In the genomic region with DNA sequence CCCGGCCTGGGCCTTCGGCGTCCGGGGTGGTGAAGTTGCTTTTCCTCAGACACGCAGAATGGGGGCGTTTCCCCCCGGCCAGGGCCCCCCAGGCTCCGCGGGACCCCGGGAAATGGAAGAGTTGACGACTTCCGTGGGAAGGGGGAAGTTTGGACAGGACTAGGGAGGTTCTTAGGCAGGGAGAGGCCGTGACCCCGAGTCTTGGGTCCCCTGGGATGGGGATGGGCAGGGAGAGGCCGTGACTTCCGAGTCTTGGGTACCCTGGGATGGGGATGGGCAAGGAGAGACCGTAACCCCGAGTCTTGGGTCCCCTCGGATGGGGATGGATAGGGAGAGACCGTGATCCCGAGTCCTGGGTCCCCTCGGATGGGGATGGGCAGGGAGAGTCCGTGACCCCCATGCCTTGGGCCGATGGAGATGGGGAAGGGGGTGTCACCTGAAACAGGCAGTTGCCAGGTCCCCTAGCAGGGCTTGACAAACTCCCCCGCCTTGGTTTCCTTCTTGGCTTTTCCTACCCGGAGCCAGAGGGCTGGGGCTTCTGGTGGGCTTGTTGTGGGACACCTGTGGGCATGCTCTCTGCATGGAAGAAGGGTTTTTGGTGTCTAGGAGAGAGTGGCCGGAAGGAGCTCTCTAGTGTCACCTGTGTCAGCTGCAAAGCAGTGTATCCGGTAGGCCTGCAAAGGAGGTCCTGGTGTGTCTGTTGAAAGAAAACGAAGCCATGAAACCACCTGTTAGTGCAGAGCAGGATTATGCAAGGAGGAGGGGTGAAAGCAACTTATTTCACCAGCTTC, we compare ENCODE assay signal across 8 cellular contexts. TPM values are rescaled to one million over a fixed set of nuclear protein-coding genes. Genes with fewer than 3 reads are reported as not detected.
A peak's percentile ranks its signal among the peaks of the same experiment; 100 is the strongest.
DNase-seq lines count a peak whose midpoint lies in the region; ATAC-seq and TF ChIP-seq lines count a peak whose summit lies in the region.

No MANE protein-coding gene starts in this region.

- H3K36me3 Mint-ChIP-seq in Calu3 (ENCODE audit: insufficient read depth, unreplicated experiment) = peaks cover 16% of the 10 kb centered on the region
- H3K36me3 Mint-ChIP-seq in activated naive CD8-positive, alpha-beta T cell treated with anti-CD3 and anti-CD28 coated beads, Interleukin-2, amount 10 ng/mL, durations not matched to agents 7 days and 5 days = peaks cover 8% of the 10 kb centered on the region

- DNase-seq in Calu3 = peak; percentile 33
- DNase-seq in SJCRH30 = peak; percentile 33 to 65
- DNase-seq in activated naive CD8-positive, alpha-beta T cell treated with anti-CD3 and anti-CD28 coated beads, Interleukin-2, amount 10 ng/mL, durations not matched to agents 7 days and 5 days = peak; percentile 69
- DNase-seq in stimulated activated CD4-positive, alpha-beta T cell treated with anti-CD3 and anti-CD28 coated beads, Interleukin-12 subunit alpha, Interleukin-12 subunit beta, amount 100 ng/mL, for 4 hours = peak; percentile 42
- no peak for DNase-seq in GDM1 (lab: John Stamatoyannopoulos, UW)

- no TSS peak for BruUV-seq in Calu3 (replicated peaks; lab: Mats Ljungman, UMichigan)

- intact Hi-C loops in Calu3 (cut with micrococcal nuclease; ENCODE audit: unreplicated experiment) = no loop called here

- peak overlapping the region; percentile 80 for H3K4me3 Mint-ChIP-seq in Calu3 (ENCODE audit: low read depth, unreplicated experiment)
- H3K4me3 Mint-ChIP-seq in activated naive CD8-positive, alpha-beta T cell treated with anti-CD3 and anti-CD28 coated beads, Interleukin-2, amount 10 ng/mL, durations not matched to agents 7 days and 5 days = peak overlapping the region; percentile 91

- H3K27me3 ChIP-seq in SJCRH30 = 0 out of 2 replicates have a peak, but pooled peaks cover 3% of the 10 kb centered on the region

- POLR2A ChIA-PET in activated naive CD8-positive, alpha-beta T cell treated with anti-CD3 and anti-CD28 coated beads, Interleukin-2, amount 10 ng/mL, durations not matched to agents 7 days and 5 days (lab: Charles Lee) = interaction anchor here (0.6 to 1.2 kb wide), 6 partner anchors 9 to 597 kb away, joined by 3 to 4 read pairs (median 3); a partner anchor contains a TSS

- CTCF ChIA-PET in Calu3 (lab: Charles Lee) = interaction anchor here (0.6 kb wide), 1 partner anchor 13 kb away, joined by 3 read pairs; no protein-coding TSS in a partner anchor

- no peak overlapping the region for H3K27ac Mint-ChIP-seq in Calu3 (ENCODE audit: unreplicated experiment)
- H3K27ac Mint-ChIP-seq in activated naive CD8-positive, alpha-beta T cell treated with anti-CD3 and anti-CD28 coated beads, Interleukin-2, amount 10 ng/mL, durations not matched to agents 7 days and 5 days = peak overlapping the region; percentile 94

- H3K4me1 Mint-ChIP-seq in Calu3 (ENCODE audit: low read depth, unreplicated experiment) = no peaks in the 10 kb centered on the region
- H3K4me1 Mint-ChIP-seq in activated naive CD8-positive, alpha-beta T cell treated with anti-CD3 and anti-CD28 coated beads, Interleukin-2, amount 10 ng/mL, durations not matched to agents 7 days and 5 days = peaks cover 15% of the 10 kb centered on the region

- peak overlapping the region; percentile 72 for H3K27ac ChIP-seq in SJCRH30

- TF ChIP-seq CTCF in Calu3 (IDR thresholded peaks at IDR 0.05; ENCODE audit: unreplicated experiment) = no peak

- H3K4me3 ChIP-seq in SJCRH30 (peak overlapping the region; percentile 92), iPS-11a (ENCODE audit: low read depth, low read length) (peak overlapping the region; percentile 74)

- H3K27me3 Mint-ChIP-seq in Calu3 (ENCODE audit: unreplicated experiment) = no peaks in the 10 kb centered on the region
- no peaks in the 10 kb centered on the region for H3K27me3 Mint-ChIP-seq in activated naive CD8-positive, alpha-beta T cell treated with anti-CD3 and anti-CD28 coated beads, Interleukin-2, amount 10 ng/mL, durations not matched to agents 7 days and 5 days

- H3K9me3 ChIP-seq in SJCRH30 (replicated peaks) = no peaks in the 10 kb centered on the region

- H3K9me3 Mint-ChIP-seq in Calu3 (ENCODE audit: low read depth, unreplicated experiment) = no peaks in the 10 kb centered on the region
- H3K9me3 Mint-ChIP-seq in activated naive CD8-positive, alpha-beta T cell treated with anti-CD3 and anti-CD28 coated beads, Interleukin-2, amount 10 ng/mL, durations not matched to agents 7 days and 5 days = no peaks in the 10 kb centered on the region

- peaks cover 30% of the 10 kb centered on the region for H3K36me3 ChIP-seq in SJCRH30

- H3K4me1 ChIP-seq in SJCRH30 = no peaks in the 10 kb centered on the region

- ATAC-seq in GM19397 (IDR thresholded peaks at IDR 0.05; ENCODE audit: unreplicated experiment) = peak; percentile 56
- ATAC-seq in HG03469 (IDR thresholded peaks at IDR 0.05; ENCODE audit: unreplicated experiment) = peak; percentile 73
- ATAC-seq in activated naive CD8-positive, alpha-beta T cell treated with anti-CD3 and anti-CD28 coated beads, Interleukin-2, amount 10 ng/mL, durations not matched to agents 7 days and 5 days (ENCODE audit: low read depth) = peak; percentile 85

RNA-seq across cellular contexts. Expression of a gene that starts 1.1 kb away (rescaled TPM):
- total RNA-seq in Calu3 (2022) = 28.0 and 30.9 TPM in 2 replicates
- total RNA-seq in SJCRH30 (2014; rRNA removed; shearing (Covaris generic)) = 28.7 and 29.2 TPM in 2 replicates
- 10 to 100 TPM; 57.4 to 60.0 TPM for total RNA-seq in activated naive CD8-positive, alpha-beta T cell treated with anti-CD3 and anti-CD28 coated beads, Interleukin-2, amount 10 ng/mL, durations not matched to agents 7 days and 5 days

RNA-seq across cellular contexts. Expression of a gene that starts 9.6 kb away (rescaled TPM):
- total RNA-seq in Calu3 (2022) = not detected in 2 replicates
- not detected in 2 replicates for total RNA-seq in SJCRH30 (2014; rRNA removed; shearing (Covaris generic))
- not detected for total RNA-seq in activated naive CD8-positive, alpha-beta T cell treated with anti-CD3 and anti-CD28 coated beads, Interleukin-2, amount 10 ng/mL, durations not matched to agents 7 days and 5 days
